Comparison of ENCODE assay signal across 19 cellular contexts in the genomic region with DNA sequence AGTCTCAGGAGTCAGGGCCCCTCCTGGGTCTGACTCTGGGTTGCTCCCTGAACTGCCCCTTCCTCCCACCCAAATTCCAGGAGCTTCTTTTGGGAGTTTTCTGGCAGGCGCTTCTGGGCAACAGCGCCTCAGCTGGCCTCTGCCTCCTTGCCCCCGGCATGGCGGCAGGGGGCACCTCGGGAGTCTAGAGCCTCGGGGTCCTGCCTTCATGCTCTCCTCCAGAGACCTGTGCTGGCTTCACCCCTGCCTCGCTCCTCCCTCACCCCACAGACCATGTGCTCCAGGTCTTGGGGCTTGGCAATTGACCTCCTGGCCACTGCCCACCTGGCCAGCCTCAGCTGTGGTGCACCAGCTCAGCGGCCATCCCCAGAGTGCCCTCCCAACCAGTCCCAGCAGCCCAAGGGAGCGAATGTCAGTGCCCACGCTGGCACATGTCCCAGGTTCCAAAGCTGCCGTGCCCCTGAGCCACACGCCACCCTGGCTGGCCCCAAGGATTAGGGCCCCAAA.
"Had no signal": no experiment of that assay in that cellular context is flagged by ENCODE, and none has a peak within 500 bp of the region (broad histone marks: within the 10 kb centered on the region; RNA-seq: fewer than 3 reads in every experiment).

No MANE protein-coding gene starts in this region.

- H3K27ac ChIP-seq: adrenal gland, epithelial cell of prostate, gastroesophageal sphincter, testis, uterus, WERI-Rb-1 had no signal

- ATAC-seq: activated T-helper 17 cell treated with anti-CD3 and anti-CD28 coated beads, Interleukin-2, amount 50 U/mL, for 72 hours; gastroesophageal sphincter; stimulated activated naive CD8-positive, alpha-beta T cell treated with anti-CD3 and anti-CD28 coated beads, Interleukin-15, amount 100 ng/mL, for 72 hours had no signal

- DNase-seq: activated CD4-positive, alpha-beta T cell treated with anti-CD3 and anti-CD28 coated beads, Interleukin-2, amount 10 ng/mL, durations not matched to agents 24 days and 14 days; activated CD8-positive, alpha-beta memory T cell treated with anti-CD3 and anti-CD28 coated beads for 24 hours; activated naive CD4-positive, alpha-beta T cell treated with anti-CD3 and anti-CD28 coated beads, Interleukin-2, amount 50 U/mL, for 16 hours; cortex of kidney; effector memory CD4-positive, alpha-beta T cell; midbrain; naive B cell; nucleus accumbens; stimulated activated CD4-positive, alpha-beta T cell treated with anti-CD3 and anti-CD28 coated beads, Interleukin-4, amount 100 ng/mL, for 24 hours; stimulated activated naive CD8-positive, alpha-beta T cell treated with anti-CD3 and anti-CD28 coated beads, Interleukin-15, amount 100 ng/mL, for 72 hours; T-helper 1 cell; testis; WERI-Rb-1 had no signal

- H3K4me3 ChIP-seq: adrenal gland, gastroesophageal sphincter, lung, testis, uterus had no signal

- H3K27ac Mint-ChIP-seq: activated CD4-positive, alpha-beta T cell treated with anti-CD3 and anti-CD28 coated beads, Interleukin-2, amount 10 ng/mL, durations not matched to agents 24 days and 14 days; activated T-helper 17 cell treated with anti-CD3 and anti-CD28 coated beads, Interleukin-2, amount 50 U/mL, for 72 hours; naive B cell; stimulated activated naive CD8-positive, alpha-beta T cell treated with anti-CD3 and anti-CD28 coated beads, Interleukin-15, amount 100 ng/mL, for 72 hours had no signal

- H3K4me1 ChIP-seq: testis, uterus had no signal

- H3K27me3 ChIP-seq: adrenal gland, gastroesophageal sphincter, testis, uterus had no signal

- H3K36me3 Mint-ChIP-seq: naive B cell had no signal

- H3K9me3 Mint-ChIP-seq: activated CD4-positive, alpha-beta T cell treated with anti-CD3 and anti-CD28 coated beads, Interleukin-2, amount 10 ng/mL, durations not matched to agents 24 days and 14 days; activated T-helper 17 cell treated with anti-CD3 and anti-CD28 coated beads, Interleukin-2, amount 50 U/mL, for 72 hours; naive B cell; stimulated activated naive CD8-positive, alpha-beta T cell treated with anti-CD3 and anti-CD28 coated beads, Interleukin-15, amount 100 ng/mL, for 72 hours had no signal

- H3K4me3 Mint-ChIP-seq: activated CD4-positive, alpha-beta T cell treated with anti-CD3 and anti-CD28 coated beads, Interleukin-2, amount 10 ng/mL, durations not matched to agents 24 days and 14 days; activated T-helper 17 cell treated with anti-CD3 and anti-CD28 coated beads, Interleukin-2, amount 50 U/mL, for 72 hours; naive B cell; stimulated activated naive CD8-positive, alpha-beta T cell treated with anti-CD3 and anti-CD28 coated beads, Interleukin-15, amount 100 ng/mL, for 72 hours had no signal

- H3K36me3 ChIP-seq: uterus had no signal

- H3K9me3 ChIP-seq: adrenal gland, gastroesophageal sphincter, testis, uterus had no signal

- H3K27me3 Mint-ChIP-seq: activated T-helper 17 cell treated with anti-CD3 and anti-CD28 coated beads, Interleukin-2, amount 50 U/mL, for 72 hours; naive B cell had no signal
